In the genomic region with DNA sequence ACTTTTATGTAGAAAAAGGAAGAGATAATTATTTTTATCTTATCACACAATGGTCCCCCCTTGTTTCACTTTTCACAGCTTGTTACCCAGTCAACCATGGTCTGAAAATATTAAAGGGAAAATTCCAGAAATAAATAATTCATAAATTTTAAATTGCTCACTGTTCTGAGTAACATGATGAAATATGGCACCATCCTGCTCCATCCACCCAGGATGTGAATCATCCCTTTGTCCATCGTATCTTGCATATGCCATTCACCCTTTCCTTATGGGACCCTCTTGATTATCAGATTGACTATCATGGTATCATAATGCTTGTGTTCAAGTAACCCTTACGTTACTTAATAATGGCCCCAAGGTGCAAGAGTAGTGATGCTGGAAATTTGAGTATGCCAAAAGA, we compare ENCODE assay signal across 18 cellular contexts. TPM values are rescaled to one million over a fixed set of nuclear protein-coding genes. Genes with fewer than 3 reads are reported as not detected.
DNase-seq lines count a peak whose midpoint lies in the region; ATAC-seq, FAIRE-seq and TF ChIP-seq lines count a peak whose summit lies in the region.
"Had no signal": no experiment of that assay in that cellular context is flagged by ENCODE, and none has a peak within 500 bp of the region (broad histone marks: within the 10 kb centered on the region; RNA-seq: fewer than 3 reads in every experiment).

No MANE protein-coding gene starts in this region.

- no peaks in the 10 kb centered on the region for H4K20me1 ChIP-seq in osteoblast (ENCODE audit: insufficient read depth, low read length)

- H3K9me3 ChIP-seq in osteoblast (ENCODE audit: low read depth, low read length): no peaks in the 10 kb centered on the region
- H3K9me3 ChIP-seq: body of pancreas, heart left ventricle, left ventricle myocardium inferior had no signal

- no peak overlapping the region for H2AFZ ChIP-seq in osteoblast (ENCODE audit: low read length)

- H3K4me3 Mint-ChIP-seq in chondrocyte (ENCODE audit: unreplicated experiment): no peak overlapping the region
- H3K4me3 Mint-ChIP-seq: CD14-positive monocyte, endodermal cell had no signal

- H3K27ac ChIP-seq in osteoblast (ENCODE audit: low read depth, low read length): peak overlapping the region; percentile 56

- peaks cover 4% of the 10 kb centered on the region for H3K9me3 Mint-ChIP-seq in chondrocyte (ENCODE audit: low read depth)

- no peaks in the 10 kb centered on the region for H3K27me3 Mint-ChIP-seq in chondrocyte (ENCODE audit: low read depth)

- H3K4me2 ChIP-seq in osteoblast (ENCODE audit: insufficient read depth, low read length): no peak overlapping the region

- DNase-seq in GM04504 (ENCODE audit: low read depth): peak; percentile 11
- DNase-seq in RCC 7860 (ENCODE audit: low spot score): peak; percentile 31
- DNase-seq in chondrocyte (ENCODE audit: low spot score): no peak
- DNase-seq in osteoblast (ENCODE audit: insufficient read length, low spot score, missing footprints): no peak
- no peak for DNase-seq in UCSD-AML1 (lab: John Stamatoyannopoulos, UW; ENCODE audit: unreplicated experiment)
- DNase-seq in activated T-cell treated with anti-CD3 and anti-CD28 coated beads, Interleukin-2, amount 50 U/mL, for 48 hours: no peak
- DNase-seq: activated effector memory CD4-positive, alpha-beta T cell treated with anti-CD3 and anti-CD28 coated beads, Interleukin-2, amount 50 U/mL, for 16 hours; body of pancreas; endodermal cell; heart left ventricle; Kasumi-1; left ventricle myocardium inferior; NCI-H187; NCI-H526 treated with DMSO at 0.1 percent for 48 hours had no signal

- peaks cover 76% of the 10 kb centered on the region for H3K4me1 Mint-ChIP-seq in chondrocyte (ENCODE audit: low read depth)
- H3K4me1 Mint-ChIP-seq: CD14-positive monocyte had no signal

- H3K36me3 ChIP-seq in osteoblast (ENCODE audit: insufficient read depth, low read length): peaks cover 22% of the 10 kb centered on the region

- no peaks in the 10 kb centered on the region for H3K27me3 ChIP-seq in osteoblast (ENCODE audit: insufficient read depth, low read length)
- H3K27me3 ChIP-seq: body of pancreas, heart left ventricle had no signal

- H3K4me1 ChIP-seq in osteoblast (ENCODE audit: insufficient read depth, low read length): peaks cover 19% of the 10 kb centered on the region

- peaks cover 68% of the 10 kb centered on the region for H3K79me2 ChIP-seq in osteoblast (ENCODE audit: insufficient read depth, low read length)

- peak; percentile 34 for FAIRE-seq in RCC 7860 (lab: Jason Lieb, UNC)
- FAIRE-seq: urothelium cell line had no signal

- TF ChIP-seq CTCF in chondrocyte (IDR thresholded peaks at IDR 0.05): no peak
- TF ChIP-seq CTCF in osteoblast (IDR thresholded peaks at IDR 0.05; ENCODE audit: extremely low read depth, low read depth, low read length): no peak

- no peak for ATAC-seq in HG02973 (IDR thresholded peaks at IDR 0.05; ENCODE audit: unreplicated experiment)
- no peak for ATAC-seq in HG02798 (IDR thresholded peaks at IDR 0.05; ENCODE audit: poor library complexity, unreplicated experiment)

- peak overlapping the region; percentile 89 for H3K27ac Mint-ChIP-seq in chondrocyte (ENCODE audit: unreplicated experiment)

- H3K36me3 Mint-ChIP-seq in chondrocyte (ENCODE audit: low read depth): peaks cover 22% of the 10 kb centered on the region

- no peak overlapping the region for H3K4me3 ChIP-seq in osteoblast (ENCODE audit: insufficient read depth, low read length)
- H3K4me3 ChIP-seq: body of pancreas, heart left ventricle, left ventricle myocardium inferior had no signal

RNA-seq across cellular contexts. Expression of a gene that starts 43.7 kb away (rescaled TPM):
- total RNA-seq in chondrocyte (92.5 to 124 TPM (median 104 TPM) in 3 replicates), osteoblast (215 and 223 TPM in 2 replicates)

Comparison
In these comparisons a context has a peak if more than half of its experiments do, and no peak if none do; other contexts are left out.
1. DNase-seq: peak in GM04504 (single experiment) and RCC 7860 (single experiment); none in chondrocyte (single experiment), osteoblast (single experiment), UCSD-AML1 (single experiment) and activated T-cell treated with anti-CD3 and anti-CD28 coated beads, Interleukin-2, amount 50 U/mL, for 48 hours (0 of 2).